ENCODE assay signal across 13 cellular contexts in genomic region chr12:52182898-52183543, GRCh38. TPM values are rescaled to one million over a fixed set of nuclear protein-coding genes. Genes with fewer than 3 reads are reported as not detected.
A peak's percentile ranks its signal among the peaks of the same experiment; 100 is the strongest.
DNase-seq lines count a peak whose midpoint lies in the region; ATAC-seq and TF ChIP-seq lines count a peak whose summit lies in the region.
"Had no signal": no experiment of that assay in that cellular context is flagged by ENCODE, and none has a peak within 500 bp of the region (broad histone marks: within the 10 kb centered on the region; RNA-seq: fewer than 3 reads in every experiment).

No MANE protein-coding gene starts in this region.

- H3K27me3 Mint-ChIP-seq in WTC11 (ENCODE audit: low read depth) (no peaks in the 10 kb centered on the region; the same call in 1 of the 2 replicates), type B pancreatic cell (peaks cover 2% of the 10 kb centered on the region)

- H3K4me3 Mint-ChIP-seq in WTC11 (no peak overlapping the region), type B pancreatic cell (no peak overlapping the region)

- H3K27ac Mint-ChIP-seq in WTC11 (no peak overlapping the region), type B pancreatic cell (peak overlapping the region; percentile 65)

- H3K36me3 Mint-ChIP-seq in WTC11, result no peaks in the 10 kb centered on the region
- no peaks in the 10 kb centered on the region for H3K36me3 Mint-ChIP-seq in type B pancreatic cell

- POLR2A ChIA-PET in WTC11 (lab: Charles Lee), result no interaction called here

- peak overlapping the region; percentile 46 for H3K27ac ChIP-seq in layer of hippocampus (ENCODE audit: low read depth, low read length)
- H3K27ac ChIP-seq: testis had no signal

- ATAC-seq in WTC11, result peak; percentile 40; the same call in 1 of the 2 replicates
- ATAC-seq in GM19463 (IDR thresholded peaks at IDR 0.05; ENCODE audit: unreplicated experiment), result no peak
- ATAC-seq: right cardiac atrium had no signal

- no peaks in the 10 kb centered on the region for H3K27me3 ChIP-seq in layer of hippocampus (ENCODE audit: control insufficient read depth, insufficient read depth, low read length)
- H3K27me3 ChIP-seq: testis had no signal

- peaks cover 32% of the 10 kb centered on the region for H3K4me1 Mint-ChIP-seq in WTC11
- H3K4me1 Mint-ChIP-seq in type B pancreatic cell (ENCODE audit: unreplicated experiment), result peaks cover 25% of the 10 kb centered on the region

- H3K9me3 Mint-ChIP-seq in WTC11 (no peaks in the 10 kb centered on the region), type B pancreatic cell (no peaks in the 10 kb centered on the region)

- CTCF ChIA-PET in WTC11 (lab: Charles Lee), result interaction anchor here (1.0 to 9.9 kb wide), 7 partner anchors 11 to 158 kb away, joined by 5 to 53 read pairs (median 6); no protein-coding TSS in a partner anchor

- TF ChIP-seq CTCF in WTC11 (IDR thresholded peaks at IDR 0.05) (no peak), type B pancreatic cell (conservative IDR thresholded peaks at IDR 0.05) (no peak)

- DNase-seq in NCI-H510A treated with DMSO at 0.1 percent for 48 hours (lab: John Stamatoyannopoulos, UW), result peak; percentile 43
- no peak for DNase-seq in NCI-H510A (lab: John Stamatoyannopoulos, UW)
- no peak for DNase-seq in WTC11 (ENCODE audit: low spot score)
- DNase-seq in type B pancreatic cell (ENCODE audit: extremely low spot score, unreplicated experiment), result no peak
- no peak for DNase-seq in stimulated activated CD4-positive, alpha-beta T cell treated with anti-CD3 and anti-CD28 coated beads, Interleukin-2, amount 100 ng/mL, for 48 hours
- no peak for DNase-seq in NCI-H1694 (lab: John Stamatoyannopoulos, UW)
- DNase-seq: activated CD8-positive, alpha-beta memory T cell treated with anti-CD3 and anti-CD28 coated beads, Interleukin-2, amount 50 U/mL, for 48 hours; DND-41; testis had no signal

TF ChIP-seq in WTC11, 78 proteins besides CTCF, POLR2A, EP300 and RAD21:
- TF ChIP-seq ZNF138 (CRISPR knock-in tag; conservative IDR thresholded peaks at IDR 0.05) (no peak), CDX4 (CRISPR knock-in tag; IDR thresholded peaks at IDR 0.05; ENCODE audit: borderline replicate concordance) (no peak), NFYB (CRISPR knock-in tag; conservative IDR thresholded peaks at IDR 0.05; ENCODE audit: low read depth) (no peak), ZSCAN18 (CRISPR knock-in tag; IDR thresholded peaks at IDR 0.05) (no peak), ZBTB21 (CRISPR knock-in tag; IDR thresholded peaks at IDR 0.05; ENCODE audit: borderline replicate concordance) (no peak), ETV6 (CRISPR knock-in tag; IDR thresholded peaks at IDR 0.05) (no peak), ZNF121 (CRISPR knock-in tag; IDR thresholded peaks at IDR 0.05) (no peak), IRF1 (CRISPR knock-in tag; IDR thresholded peaks at IDR 0.05) (no peak), CREB1 (CRISPR knock-in tag; IDR thresholded peaks at IDR 0.05) (no peak), SP1 (CRISPR knock-in tag; conservative IDR thresholded peaks at IDR 0.05) (no peak), ZNF671 (CRISPR knock-in tag; IDR thresholded peaks at IDR 0.05) (no peak), ZNF512 (CRISPR knock-in tag; IDR thresholded peaks at IDR 0.05; ENCODE audit: borderline replicate concordance) (no peak), PREB (CRISPR knock-in tag; IDR thresholded peaks at IDR 0.05; ENCODE audit: borderline replicate concordance) (no peak), TEAD1 (CRISPR knock-in tag; IDR thresholded peaks at IDR 0.05) (no peak), HMGXB4 (CRISPR knock-in tag; IDR thresholded peaks at IDR 0.05) (no peak)

RNA-seq across cellular contexts. Expression of gene KRT80, which starts 8.8 kb away (rescaled TPM):
- total RNA-seq in WTC11 (2021), result 0.09 to 0.11 TPM (median 0.11 TPM) in 3 replicates
- total RNA-seq in type B pancreatic cell (ENCODE audit: low replicate concordance), result 23.1 and 65.1 TPM in 2 replicates
- total RNA-seq: OCI-LY7 had no signal

RNA-seq across cellular contexts. Expression of gene KRT7, which starts 50.0 kb away (rescaled TPM):
- 10.6 to 11.5 TPM (median 11.4 TPM) in 3 replicates for total RNA-seq in WTC11 (2021)
- 125 and 293 TPM in 2 replicates for total RNA-seq in type B pancreatic cell (ENCODE audit: low replicate concordance)
- total RNA-seq: OCI-LY7 had no signal

Comparison
In these comparisons a context has a peak if more than half of its experiments do, and no peak if none do; other contexts are left out.
1. RNA of gene KRT80, which starts 8.8 kb away (total RNA-seq): 23.1 to 65.1 TPM in type B pancreatic cell; 0.09 to 0.11 TPM in WTC11; every median in the first group is over 10 times any median in the second.
2. RNA of gene KRT7, which starts 50.0 kb away (total RNA-seq): 125 to 293 TPM in type B pancreatic cell; 10.6 to 11.5 TPM in WTC11; every median in the first group is over 10 times any median in the second.